1 cellular context compared by ENCODE assay signal in the genomic region with DNA sequence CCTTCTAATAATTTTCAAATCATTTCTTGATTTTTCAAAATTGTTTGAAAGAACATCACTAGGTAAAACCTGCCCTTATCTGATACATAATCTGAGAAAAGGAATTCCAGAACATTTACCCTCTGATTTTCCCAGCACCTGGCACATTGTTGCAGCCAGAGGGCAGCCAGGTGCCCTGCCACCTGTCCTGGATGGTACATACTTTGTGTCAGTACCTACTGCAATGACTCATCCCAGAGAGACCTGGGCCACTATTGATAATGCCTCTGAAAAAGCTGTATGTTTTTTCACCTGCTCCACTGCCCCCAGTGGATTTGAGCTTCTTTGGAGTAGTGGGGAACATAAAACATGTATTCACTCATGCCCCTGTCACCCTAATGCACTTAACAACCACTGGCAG.
TF ChIP-seq lines count a peak whose summit lies in the region.

No MANE protein-coding gene starts in this region.

TF ChIP-seq in liver, 16 proteins besides CTCF, POLR2A, EP300 and RAD21 (continued from another document):
- no peak for TF ChIP-seq REST (IDR thresholded peaks at IDR 0.05)
- no peak for TF ChIP-seq FOXA1 (IDR thresholded peaks at IDR 0.05)
